In genomic region chr11:31702966-31703365, GRCh38 we compare ENCODE assay signal across 16 cellular contexts.
DNase-seq lines count a peak whose midpoint lies in the region; ATAC-seq and TF ChIP-seq lines count a peak whose summit lies in the region.
"Had no signal": no experiment of that assay in that cellular context is flagged by ENCODE, and none has a peak within 500 bp of the region (broad histone marks: within the 10 kb centered on the region; RNA-seq: fewer than 3 reads in every experiment).

No MANE protein-coding gene starts in this region.

- TF ChIP-seq CTCF in fibroblast of the aortic adventitia (IDR thresholded peaks at IDR 0.05; ENCODE audit: insufficient read depth, low read length) (no peak), ovary (IDR thresholded peaks at IDR 0.05) (no peak)

- intact Hi-C loops in ovary (cut with DNase I), result no loop called here

- no peak for TF ChIP-seq POLR2A in ovary (IDR thresholded peaks at IDR 0.05)

- no peak overlapping the region for H3K27ac ChIP-seq in ovary
- H3K27ac ChIP-seq: coronary artery, KMS-11, SK-N-MC, VCaP had no signal

- 77 to 96% (median 84%) methylated on average over 1 of the region's 1 CpG for WGBS in ovary, 3 donors

- ATAC-seq in GM21576 (IDR thresholded peaks at IDR 0.05; ENCODE audit: unreplicated experiment) (no peak), GM21515 (IDR thresholded peaks at IDR 0.05; ENCODE audit: unreplicated experiment) (no peak)
- ATAC-seq: activated naive CD8-positive, alpha-beta T cell treated with anti-CD3 and anti-CD28 coated beads, Interleukin-2, amount 50 U/mL, for 24 hours; stimulated activated naive B cell treated with anti-CD40 and anti-IgM and Interleukin-4, amounts not matched to agents 10 μg/mL and 1 μg/mL and 100 μg/mL, for 72 hours had no signal

- no peak overlapping the region for H3K4me3 ChIP-seq in fibroblast of the aortic adventitia (ENCODE audit: low read depth, low read length)
- no peak overlapping the region for H3K4me3 ChIP-seq in ovary
- H3K4me3 ChIP-seq: coronary artery, SK-N-MC had no signal

- TF ChIP-seq EP300 in ovary (IDR thresholded peaks at IDR 0.05), result no peak

- DNase-seq in AG20443 (ENCODE audit: low spot score) (peak; percentile 25), HCEC 1CT (peak; percentile 54), NCI-H69 (lab: John Stamatoyannopoulos, UW) (peak; percentile 78), fibroblast of the aortic adventitia (ENCODE audit: low read depth) (peak; percentile 13), ovary (no peak), mesenteric fat pad (ENCODE audit: low spot score) (no peak)
- DNase-seq: activated naive CD8-positive, alpha-beta T cell treated with anti-CD3 and anti-CD28 coated beads, Interleukin-2, amount 50 U/mL, for 24 hours; C1 segment of cervical spinal cord; islet precursor cell; stimulated activated naive B cell treated with anti-CD40 and anti-IgM and Interleukin-4, amounts not matched to agents 10 μg/mL and 1 μg/mL and 100 μg/mL, for 72 hours had no signal

- H3K9me3 ChIP-seq in ovary, result no peaks in the 10 kb centered on the region

- no peaks in the 10 kb centered on the region for H3K4me1 ChIP-seq in ovary (ENCODE audit: insufficient read depth)

- no peaks in the 10 kb centered on the region for H3K36me3 ChIP-seq in ovary

- H3K27me3 ChIP-seq in ovary, result no peaks in the 10 kb centered on the region

Comparison
In these comparisons a context has a peak if more than half of its experiments do, and no peak if none do; other contexts are left out.
1. DNase-seq: peak in AG20443 (single experiment), HCEC 1CT (single experiment), NCI-H69 (single experiment) and fibroblast of the aortic adventitia (single experiment); none in ovary (0 of 5) and mesenteric fat pad (single experiment).